ENCODE assay signal across 8 cellular contexts in genomic region chr19:18571564-18572344, GRCh38. TPM values are rescaled to one million over a fixed set of nuclear protein-coding genes. Genes with fewer than 3 reads are reported as not detected.
DNase-seq lines count a peak whose midpoint lies in the region; ATAC-seq and TF ChIP-seq lines count a peak whose summit lies in the region.

UBA52 (plus strand) TSS chr19:18571857; CDS start chr19:18573301, 1,444 bp downstream.

- H3K27ac ChIP-seq in adipose tissue (ENCODE audit: low read depth, low read length) (peak within 1 kb of the TSS; percentile 97), cardiac muscle cell (peak within 1 kb of the TSS; percentile 83), upper lobe of left lung (peak within 1 kb of the TSS; percentile 89 to 93 (median 90))

- H3K4me3 ChIP-seq in GM12875 (ENCODE audit: low read depth, low read length) = peak within 1 kb of the TSS; percentile 74
- H3K4me3 ChIP-seq in cardiac muscle cell = peak within 1 kb of the TSS; percentile 72
- peak within 1 kb of the TSS; percentile 70 to 98 (median 84) for H3K4me3 ChIP-seq in upper lobe of left lung

- H3K27me3 ChIP-seq in cardiac muscle cell (no peaks in the 10 kb centered on the region), upper lobe of left lung (no peaks in the 10 kb centered on the region)

- no peaks in the 10 kb centered on the region for H3K9me3 Mint-ChIP-seq in T-cell

- WGBS in adipose tissue, 3 donors = 0 to 1% (median 0%) methylated on average over 75 of the region's 75 CpGs
- 0% methylated on average over 6 to 45 of the region's 75 CpGs for WGBS in upper lobe of left lung, 2 donors

- POLR2A ChIA-PET in T-cell (lab: Charles Lee) = interaction anchor here (0.8 to 1.8 kb wide), 4 partner anchors 14 to 51 kb away, joined by 3 to 21 read pairs (median 11); partner anchors contain the start of genes KXD1 (in 2 of the 2) and ELL (in 1 of the 2)

- ATAC-seq in HG02798 (IDR thresholded peaks at IDR 0.05; ENCODE audit: poor library complexity, unreplicated experiment) = peak; percentile 96
- peak; percentile 94 to 96 (median 95) for ATAC-seq in T-cell (replicated peaks in 1 of 4)
- peak; percentile 96 to 97 for ATAC-seq in upper lobe of left lung (ENCODE audit: low FRiP score in 2 of 2)

- intact Hi-C loops in posterior cingulate gyrus (cut with DNase I) = loop anchor here (1.0 to 2.0 kb wide), 2 partner anchors 14 to 49 kb away; partner anchors contain the start of genes ELL and KXD1

- peaks cover 8% of the 10 kb centered on the region for H3K4me1 ChIP-seq in cardiac muscle cell (ENCODE audit: low read depth)
- peaks cover 18 to 24% (median 20%) of the 10 kb centered on the region in 4 donors for H3K4me1 ChIP-seq in upper lobe of left lung

- TF ChIP-seq POLR2A in upper lobe of left lung (IDR thresholded peaks at IDR 0.05) = peak in 3 of 4 donors; percentile 49 to 94 (median 74)

- peak in 1 of 4 donors; percentile 89 for TF ChIP-seq EP300 in upper lobe of left lung (IDR thresholded peaks at IDR 0.05)

- peak within 1 kb of the TSS; percentile 85 to 94 (median 93) for H3K4me3 Mint-ChIP-seq in T-cell

- peak; percentile 82 for DNase-seq in NCI-H1436 treated with DMSO at 0.1 percent for 48 hours (lab: John Stamatoyannopoulos, UW)
- peak; percentile 95 to 100 (median 98) for DNase-seq in T-cell
- DNase-seq in cardiac muscle cell (ENCODE audit: low read depth in 1 of 2, low spot score in 1 of 2) = peak; percentile 99
- DNase-seq in posterior cingulate gyrus = peak; percentile 95 to 99 (median 96)
- peak; percentile 98 to 100 for DNase-seq in upper lobe of left lung

- H3K9me3 ChIP-seq in cardiac muscle cell (ENCODE audit: low read depth) = no peaks in the 10 kb centered on the region
- no peaks in the 10 kb centered on the region for H3K9me3 ChIP-seq in upper lobe of left lung

- H3K27ac Mint-ChIP-seq in T-cell = peak within 1 kb of the TSS; percentile 92 to 94

- no peaks in the 10 kb centered on the region for H3K27me3 Mint-ChIP-seq in T-cell

- CTCF ChIA-PET in T-cell (lab: Charles Lee) = interaction anchor here (0.5 to 2.1 kb wide), 10 partner anchors 9 to 348 kb away, joined by 3 to 24 read pairs (median 6); partner anchors contain the start of genes COPE (in 1 of the 2), DDX49 (in 1 of the 2), ELL (in 1 of the 2) and FKBP8 (in 1 of the 2)

- H3K4me1 Mint-ChIP-seq in T-cell = peaks cover 20 to 23% (median 23%) of the 10 kb centered on the region in 3 donors

- H3K36me3 ChIP-seq in cardiac muscle cell = peaks cover 42% of the 10 kb centered on the region
- H3K36me3 ChIP-seq in upper lobe of left lung = peaks cover 26 to 65% (median 57%) of the 10 kb centered on the region in 4 donors

- TF ChIP-seq CTCF in GM12875 (IDR thresholded peaks at IDR 0.05; ENCODE audit: borderline replicate concordance, insufficient read depth, low read depth, low read length) (no peak), cardiac muscle cell (IDR thresholded peaks at IDR 0.05; ENCODE audit: low read depth, low read length) (no peak), upper lobe of left lung (IDR thresholded peaks at IDR 0.05) (peak in 4 of 6 experiments; percentile 14 to 44 (median 31))

- H3K36me3 Mint-ChIP-seq in T-cell = peaks cover 30% of the 10 kb centered on the region

RNA-seq across cellular contexts. Expression of gene UBA52, which starts in this region (rescaled TPM):
- total RNA-seq in T-cell = 1,000 to 10,000 TPM; 1,917 to 2,053 (median 1,972) TPM
- 1,000 to 10,000 TPM in 2 of 3 donors, 100 to 1,000 TPM in 1; 844 to 1,559 (median 1,492) TPM for polyA plus RNA-seq in adipose tissue
- total RNA-seq in cardiac muscle cell = 387 and 390 TPM in 2 replicates
- 415 and 457 TPM in 2 replicates for polyA plus RNA-seq in cardiac muscle cell
- total RNA-seq in upper lobe of left lung = 100 to 1,000 TPM; 127 to 988 (median 458) TPM

Comparison
In these comparisons a context has a peak if more than half of its experiments do, and no peak if none do; other contexts are left out.
1. Peak in every context shown above with its lines: DNase-seq, ATAC-seq, H3K4me3 ChIP-seq and H3K27ac ChIP-seq.
2. CTCF ChIP-seq: peak in upper lobe of left lung (4 of 6); none in GM12875 (single experiment) and cardiac muscle cell (single experiment).